In genomic region chr7:30201921-30202320, GRCh38 we compare ENCODE assay signal across 19 cellular contexts.
A peak's percentile ranks its signal among the peaks of the same experiment; 100 is the strongest.
DNase-seq lines count a peak whose midpoint lies in the region; ATAC-seq lines count a peak whose summit lies in the region.
"Had no signal": no experiment of that assay in that cellular context is flagged by ENCODE, and none has a peak within 500 bp of the region (broad histone marks: within the 10 kb centered on the region; RNA-seq: fewer than 3 reads in every experiment).

No MANE protein-coding gene starts in this region.

- peaks cover 4% of the 10 kb centered on the region for H3K36me3 Mint-ChIP-seq in IgD-negative memory B cell
- H3K36me3 Mint-ChIP-seq in stimulated activated memory B cell treated with anti-CD40 and anti-IgM and Interleukin-4, amounts not matched to agents 10 μg/mL and 1 μg/mL and 100 μg/mL, for 72 hours: peaks cover 5% of the 10 kb centered on the region

- DNase-seq in cerebellar cortex (ENCODE audit: low spot score): peak; percentile 10
- no peak for DNase-seq in ureter (ENCODE audit: low spot score)
- no peak for DNase-seq in NCI-H524 treated with DMSO at 0.1 percent for 48 hours (lab: John Stamatoyannopoulos, UW)
- no peak for DNase-seq in occipital lobe (lab: John Stamatoyannopoulos, UW)
- DNase-seq: ACHN; CD4-positive, alpha-beta memory T cell; DMS79; GDM1; H9; NCI-H1048; NCI-H146; NCI-H2107; NCI-H82; Peyer's patch; SIG-M5 had no signal

- peak; percentile 39 for ATAC-seq in GM18868 (IDR thresholded peaks at IDR 0.05; ENCODE audit: unreplicated experiment)
- ATAC-seq in stimulated activated memory B cell treated with anti-CD40 and anti-IgM and Interleukin-4, amounts not matched to agents 10 μg/mL and 1 μg/mL and 100 μg/mL, for 72 hours: no peak
- ATAC-seq: K562 had no signal

- H3K4me1 Mint-ChIP-seq in IgD-negative memory B cell: peaks cover 12 to 21% (median 20%) of the 10 kb centered on the region in 3 donors
- peaks cover 21% of the 10 kb centered on the region for H3K4me1 Mint-ChIP-seq in stimulated activated memory B cell treated with anti-CD40 and anti-IgM and Interleukin-4, amounts not matched to agents 10 μg/mL and 1 μg/mL and 100 μg/mL, for 72 hours
- H3K4me1 Mint-ChIP-seq: CD4-positive, alpha-beta memory T cell; H9 had no signal

- H3K27ac Mint-ChIP-seq in IgD-negative memory B cell: peak overlapping the region; percentile 2 to 90 (median 6)
- H3K27ac Mint-ChIP-seq in stimulated activated memory B cell treated with anti-CD40 and anti-IgM and Interleukin-4, amounts not matched to agents 10 μg/mL and 1 μg/mL and 100 μg/mL, for 72 hours: peak overlapping the region; percentile 71
- H3K27ac Mint-ChIP-seq: CD4-positive, alpha-beta memory T cell; H9 had no signal

- peaks cover 0 to 3% (median 3%) of the 10 kb centered on the region in 3 donors for H3K9me3 Mint-ChIP-seq in IgD-negative memory B cell
- H3K9me3 Mint-ChIP-seq in stimulated activated memory B cell treated with anti-CD40 and anti-IgM and Interleukin-4, amounts not matched to agents 10 μg/mL and 1 μg/mL and 100 μg/mL, for 72 hours: peaks cover 3% of the 10 kb centered on the region

- H3K4me3 Mint-ChIP-seq in IgD-negative memory B cell: peak overlapping the region in 1 of 4 donors; percentile 82
- peak overlapping the region; percentile 6 for H3K4me3 Mint-ChIP-seq in stimulated activated memory B cell treated with anti-CD40 and anti-IgM and Interleukin-4, amounts not matched to agents 10 μg/mL and 1 μg/mL and 100 μg/mL, for 72 hours
- H3K4me3 Mint-ChIP-seq: CD4-positive, alpha-beta memory T cell; H9 had no signal

- H3K27me3 Mint-ChIP-seq in IgD-negative memory B cell: no peaks in the 10 kb centered on the region
- no peaks in the 10 kb centered on the region for H3K27me3 Mint-ChIP-seq in stimulated activated memory B cell treated with anti-CD40 and anti-IgM and Interleukin-4, amounts not matched to agents 10 μg/mL and 1 μg/mL and 100 μg/mL, for 72 hours
